ENCODE assay signal across 1 cellular context in genomic region chr11:111189466-111189865, GRCh38.
TF ChIP-seq lines count a peak whose summit lies in the region.

No MANE protein-coding gene starts in this region.

TF ChIP-seq in GM23338, 12 proteins besides CTCF, POLR2A, EP300 and RAD21 (continued from another document):
- TF ChIP-seq REST (IDR thresholded peaks at IDR 0.05; ENCODE audit: unreplicated experiment) (no peak), CREB1 (CRISPR knock-in tag; IDR thresholded peaks at IDR 0.05; ENCODE audit: low read depth) (no peak)
